Comparison of ENCODE assay signal across 7 cellular contexts in genomic region chr17:68169165-68169821, GRCh38.
A peak's percentile ranks its signal among the peaks of the same experiment; 100 is the strongest.
DNase-seq lines count a peak whose midpoint lies in the region; ATAC-seq, FAIRE-seq and TF ChIP-seq lines count a peak whose summit lies in the region.
"Not testable (repeated sequence)": the region's sequence is repeated elsewhere in the genome, so short reads cannot be mapped to it uniquely, and the experiment has no call there.

No MANE protein-coding gene starts in this region.

- WGBS in HepG2 (ENCODE audit: low lambda C conversion rate) = 89% methylated on average over 39 of the region's 42 CpGs

- intact Hi-C loops in Calu3 (cut with micrococcal nuclease; ENCODE audit: unreplicated experiment); HepG2 (cut with micrococcal nuclease; ENCODE audit: unreplicated experiment): not testable (repeated sequence)
- intact Hi-C loops in activated CD4-positive, alpha-beta T cell treated with anti-CD3 and anti-CD28 coated beads for 36 hours (cut with DNase I, micrococcal nuclease) = loop anchor here (5.0 to 10.0 kb wide), 3 partner anchors 112 to 586 kb away; no protein-coding TSS in a partner anchor

- H2AFZ ChIP-seq in GM23338 = peak overlapping the region; percentile 52; the same call in 1 of the 2 replicates
- H2AFZ ChIP-seq in HepG2 (ENCODE audit: low read length) = not testable (repeated sequence)

- not testable (repeated sequence) for H3K36me3 Mint-ChIP-seq in Calu3 (ENCODE audit: insufficient read depth, unreplicated experiment); GM23338 (ENCODE audit: low read depth); activated CD4-positive, alpha-beta T cell treated with anti-CD3 and anti-CD28 coated beads for 36 hours (ENCODE audit: low read depth); osteocyte (ENCODE audit: unreplicated experiment)

- not testable (repeated sequence) for H3K4me1 ChIP-seq in GM23338 (ENCODE audit: insufficient read depth)
- H3K4me1 ChIP-seq in HepG2 (ENCODE audit: insufficient read depth, low read length) = peaks cover 33% of the 10 kb centered on the region

- in situ Hi-C loops in HepG2 (cut with HindIII; ENCODE audit: extremely low pct_ligation_motif_present, low pct_unique_long_range_greater_than_20kb) = loop anchor here (25.0 kb wide), 1 partner anchor 593 kb away; no protein-coding TSS in a partner anchor

- H3K36me3 ChIP-seq in GM23338 (ENCODE audit: insufficient read depth); HepG2 (replicated peaks in 1 of 2; ENCODE audit: control insufficient read depth in 1 of 2, insufficient read depth in 2 of 2, low read length in 2 of 2): not testable (repeated sequence)

- not testable (repeated sequence) for H3K9me3 Mint-ChIP-seq in Calu3 (ENCODE audit: low read depth, unreplicated experiment); GM23338; activated CD4-positive, alpha-beta T cell treated with anti-CD3 and anti-CD28 coated beads for 36 hours (ENCODE audit: low read depth); osteocyte (ENCODE audit: unreplicated experiment)

- BruUV-seq in Calu3 (replicated peaks; lab: Mats Ljungman, UMichigan); HepG2 (replicated peaks; lab: Mats Ljungman, UMichigan): not testable (repeated sequence)

- TF ChIP-seq CTCF in Calu3 (IDR thresholded peaks at IDR 0.05; ENCODE audit: unreplicated experiment); GM23338 (conservative IDR thresholded peaks at IDR 0.05; ENCODE audit: low read depth in 2 of 2); HepG2 (CRISPR knock-in tag; IDR thresholded peaks at IDR 0.05); osteocyte (IDR thresholded peaks at IDR 0.05): not testable (repeated sequence)

- DNase-seq in Calu3 (peak; percentile 11), GM23338 (ENCODE audit: low spot score) (peak; percentile 39), NCI-H510A treated with DMSO at 0.1 percent for 48 hours (lab: John Stamatoyannopoulos, UW) (peak; percentile 55), osteocyte (ENCODE audit: extremely low spot score, unreplicated experiment) (peak; percentile 82)
- peak; percentile 63 for DNase-seq in activated CD4-positive, alpha-beta T cell treated with anti-CD3 and anti-CD28 coated beads for 36 hours
- peak; percentile 3 for DNase-seq in central memory CD4-positive, alpha-beta T cell
- not testable (repeated sequence) for DNase-seq in HepG2 (ENCODE audit: low spot score)

- TF ChIP-seq RAD21 in HepG2 (CRISPR knock-in tag; IDR thresholded peaks at IDR 0.05) = not testable (repeated sequence)

- not testable (repeated sequence) for H4K20me1 ChIP-seq in GM23338 (replicated peaks; ENCODE audit: insufficient read depth); HepG2 (ENCODE audit: insufficient read depth, low read length)

- peak overlapping the region; percentile 30 for H3K4me3 Mint-ChIP-seq in Calu3 (ENCODE audit: low read depth, unreplicated experiment)
- not testable (repeated sequence) for H3K4me3 Mint-ChIP-seq in GM23338; osteocyte (ENCODE audit: unreplicated experiment)
- peak overlapping the region; percentile 45 for H3K4me3 Mint-ChIP-seq in activated CD4-positive, alpha-beta T cell treated with anti-CD3 and anti-CD28 coated beads for 36 hours

- not testable (repeated sequence) for H3K9ac ChIP-seq in HepG2 (ENCODE audit: insufficient read depth, low read depth, low read length)

- not testable (repeated sequence) for H3F3A ChIP-seq in GM23338 (replicated peaks; ENCODE audit: low read depth)

- H3K9me2 ChIP-seq in GM23338 (ENCODE audit: insufficient read depth) = not testable (repeated sequence)

- not testable (repeated sequence) for H3K27me3 ChIP-seq in GM23338 (ENCODE audit: insufficient read depth)
- peaks cover 0 to 14% of the 10 kb centered on the region in 2 experiments; a peak in 2 of 5 replicates for H3K27me3 ChIP-seq in HepG2 (ENCODE audit: control insufficient read depth in 1 of 2, insufficient read depth in 2 of 2, low read length in 2 of 2)

- CTCF ChIA-PET in Calu3 (lab: Charles Lee) = interaction anchor here (0.6 to 1.1 kb wide), 2 partner anchors 12 to 32 kb away, joined by 3 to 4 read pairs; no protein-coding TSS in a partner anchor
- CTCF ChIA-PET in activated CD4-positive, alpha-beta T cell treated with anti-CD3 and anti-CD28 coated beads for 36 hours (lab: Charles Lee) = interaction anchor here (0.8 to 1.9 kb wide), 5 partner anchors 11 to 277 kb away, joined by 3 to 7 read pairs (median 4); no protein-coding TSS in a partner anchor
- CTCF ChIA-PET in HepG2 (lab: Yijun Ruan, JAX; ENCODE audit: low intra/inter-chr PET ratio, low total read pairs) = not testable (repeated sequence)

- ATAC-seq in GM23338, HepG2: not testable (repeated sequence)
- peak; percentile 38 for ATAC-seq in activated CD4-positive, alpha-beta T cell treated with anti-CD3 and anti-CD28 coated beads for 36 hours

- not testable (repeated sequence) for TF ChIP-seq POLR2A in HepG2 (IDR thresholded peaks at IDR 0.05; ENCODE audit: insufficient read depth in 1 of 2, low read depth in 2 of 2, low read length in 2 of 2)

- not testable (repeated sequence) for FAIRE-seq in HepG2 (lab: Jason Lieb, UNC)

- H3K79me2 ChIP-seq in GM23338 (replicated peaks; ENCODE audit: insufficient read depth); HepG2 (ENCODE audit: insufficient read depth, low read length): not testable (repeated sequence)

- not testable (repeated sequence) for H3K4me1 Mint-ChIP-seq in Calu3 (ENCODE audit: low read depth, unreplicated experiment); GM23338; osteocyte (ENCODE audit: unreplicated experiment)
- peaks cover 23% of the 10 kb centered on the region for H3K4me1 Mint-ChIP-seq in activated CD4-positive, alpha-beta T cell treated with anti-CD3 and anti-CD28 coated beads for 36 hours

- not testable (repeated sequence) for TF ChIP-seq EP300 in HepG2 (IDR thresholded peaks at IDR 0.05; ENCODE audit: low read depth in 2 of 2, low read length in 2 of 2); HepG2 (CRISPR knock-in tag; IDR thresholded peaks at IDR 0.05; ENCODE audit: borderline replicate concordance)

- peak overlapping the region; percentile 68 for H3K4me2 ChIP-seq in GM23338
- not testable (repeated sequence) for H3K4me2 ChIP-seq in HepG2 (ENCODE audit: low read depth, low read length)

- not testable (repeated sequence) for H3K9me3 ChIP-seq in HepG2 (ENCODE audit: low read length)

- not testable (repeated sequence) for H3K27me3 Mint-ChIP-seq in Calu3 (ENCODE audit: unreplicated experiment); activated CD4-positive, alpha-beta T cell treated with anti-CD3 and anti-CD28 coated beads for 36 hours; osteocyte (ENCODE audit: unreplicated experiment)
- H3K27me3 Mint-ChIP-seq in GM23338 (ENCODE audit: insufficient read depth, low read depth, poor library complexity) = peaks cover 10% of the 10 kb centered on the region

- not testable (repeated sequence) for H3K27ac Mint-ChIP-seq in Calu3 (ENCODE audit: unreplicated experiment); GM23338; osteocyte (ENCODE audit: unreplicated experiment)
- peak overlapping the region; percentile 37 for H3K27ac Mint-ChIP-seq in activated CD4-positive, alpha-beta T cell treated with anti-CD3 and anti-CD28 coated beads for 36 hours

- not testable (repeated sequence) for H3K27ac ChIP-seq in GM23338 (ENCODE audit: low read depth); HepG2 (ENCODE audit: extremely low read length, insufficient read depth, low read length)

- POLR2A ChIA-PET in activated CD4-positive, alpha-beta T cell treated with anti-CD3 and anti-CD28 coated beads for 36 hours (lab: Charles Lee) = interaction anchor here (0.6 to 0.8 kb wide), 2 partner anchors 11 to 305 kb away, joined by 3 read pairs; no protein-coding TSS in a partner anchor
- POLR2A ChIA-PET in HepG2 (lab: Yijun Ruan, JAX) = not testable (repeated sequence)

- peak overlapping the region; percentile 51 for H3K4me3 ChIP-seq in GM23338
- H3K4me3 ChIP-seq in HepG2 (replicated peaks in 1 of 3; ENCODE audit: insufficient read depth in 1 of 3, low read depth in 2 of 3, low read length in 3 of 3) = not testable (repeated sequence)

TF ChIP-seq in HepG2, 621 proteins besides CTCF, POLR2A, EP300 and RAD21:
- TF ChIP-seq ZNF333 (CRISPR knock-in tag; IDR thresholded peaks at IDR 0.05; ENCODE audit: borderline replicate concordance) = 0 out of 2 replicates have a peak, but pooled peaks have one; percentile 26
- peak; percentile 53; the same call in 1 of the 2 replicates for TF ChIP-seq KLF15 (CRISPR knock-in tag; IDR thresholded peaks at IDR 0.05; ENCODE audit: borderline replicate concordance)
- TF ChIP-seq POGZ (CRISPR knock-in tag; IDR thresholded peaks at IDR 0.05) = peak; percentile 21; the same call in 1 of the 2 replicates
- 0 out of 2 replicates have a peak, but pooled peaks have one; percentile 22 for TF ChIP-seq ZFP91 (CRISPR knock-in tag; IDR thresholded peaks at IDR 0.05; ENCODE audit: borderline replicate concordance)
- peak; percentile 47 for TF ChIP-seq TAF15 (IDR thresholded peaks at IDR 0.05; ENCODE audit: low read depth, low read length, poor library complexity, severe bottlenecking)
